15 cellular contexts compared by ENCODE assay signal in the genomic region with DNA sequence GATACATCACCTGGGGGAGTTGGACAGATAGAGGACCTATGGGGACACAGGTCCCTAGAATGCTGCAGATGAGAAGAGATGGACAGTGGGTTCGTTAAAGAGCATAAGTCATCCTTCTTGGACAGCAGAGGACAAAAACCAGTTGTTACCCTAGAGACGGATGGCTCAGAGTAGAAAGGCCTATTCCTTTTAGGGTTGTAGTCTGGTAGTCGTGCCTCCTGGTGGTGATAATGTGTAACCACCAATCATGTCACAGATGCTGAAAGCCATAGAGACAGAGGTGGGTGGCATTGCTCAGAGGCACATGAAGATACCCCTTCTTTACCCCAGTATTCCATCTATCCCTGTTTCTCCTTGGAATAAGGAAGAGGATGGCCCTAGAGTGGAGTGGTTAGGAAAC.
DNase-seq lines count a peak whose midpoint lies in the region; ATAC-seq and TF ChIP-seq lines count a peak whose summit lies in the region.
"Had no signal": no experiment of that assay in that cellular context is flagged by ENCODE, and none has a peak within 500 bp of the region (broad histone marks: within the 10 kb centered on the region; RNA-seq: fewer than 3 reads in every experiment).

No MANE protein-coding gene starts in this region.

- no peak overlapping the region for H3K4me3 ChIP-seq in WERI-Rb-1 (ENCODE audit: low read depth, low read length)
- H3K4me3 ChIP-seq: body of pancreas, pancreas had no signal

- H3K9me3 ChIP-seq in WERI-Rb-1 (ENCODE audit: severe bottlenecking) = no peaks in the 10 kb centered on the region
- H3K9me3 ChIP-seq: body of pancreas, pancreas had no signal

- TF ChIP-seq CTCF in WERI-Rb-1 (IDR thresholded peaks at IDR 0.05; ENCODE audit: low read depth, low read length) = peak; percentile 42

- intact Hi-C loops in left cardiac atrium (cut with DNase I) = no loop called here

- H3K27ac ChIP-seq in WERI-Rb-1 = no peak overlapping the region
- H3K27ac ChIP-seq: body of pancreas, HL-60, pancreas had no signal

- ATAC-seq in left cardiac atrium = no peak
- ATAC-seq: body of pancreas; left lobe of liver; pancreas; stimulated activated naive CD8-positive, alpha-beta T cell treated with anti-CD3 and anti-CD28 coated beads, Interleukin-15, amount 100 ng/mL, for 72 hours had no signal

- no peaks in the 10 kb centered on the region for H3K36me3 ChIP-seq in WERI-Rb-1
- H3K36me3 ChIP-seq: pancreas had no signal

- DNase-seq in EL (peak; percentile 27), HCEC 1CT (peak; percentile 43), WERI-Rb-1 (no peak), iPS-NIHi11 (ENCODE audit: low spot score) (peak; percentile 68), CD1c-positive myeloid dendritic cell (ENCODE audit: extremely low spot score) (no peak), DMS114 treated with DMSO at 0.1 percent for 48 hours (lab: John Stamatoyannopoulos, UW; ENCODE audit: unreplicated experiment) (no peak), SIG-M5 treated with dmso at 0.1 percent for 504 hours (lab: John Stamatoyannopoulos, UW; ENCODE audit: unreplicated experiment) (no peak), left cardiac atrium (no peak)
- DNase-seq: activated T-cell treated with anti-CD3 and anti-CD28 coated beads, Interleukin-2, amount 50 U/mL, for 24 hours; body of pancreas; NCI-H1417 treated with DMSO at 0.1 percent for 48 hours; pancreas; stimulated activated naive CD8-positive, alpha-beta T cell treated with anti-CD3 and anti-CD28 coated beads, Interleukin-15, amount 100 ng/mL, for 72 hours had no signal

- H3K27me3 ChIP-seq in WERI-Rb-1 (ENCODE audit: insufficient read depth, low read depth, severe bottlenecking) = no peaks in the 10 kb centered on the region
- H3K27me3 ChIP-seq: body of pancreas, pancreas had no signal

Comparison
In these comparisons a context has a peak if more than half of its experiments do, and no peak if none do; other contexts are left out.
1. DNase-seq: peak in EL (single experiment), HCEC 1CT (single experiment) and iPS-NIHi11 (single experiment); none in WERI-Rb-1 (single experiment), CD1c-positive myeloid dendritic cell (single experiment), DMS114 treated with DMSO at 0.1 percent for 48 hours (single experiment), SIG-M5 treated with dmso at 0.1 percent for 504 hours (single experiment) and left cardiac atrium (single experiment).